ENCODE assay signal across 1 cellular context in genomic region chr6:50093116-50093937, GRCh38.
A peak's percentile ranks its signal among the peaks of the same experiment; 100 is the strongest.
TF ChIP-seq lines count a peak whose summit lies in the region.

No MANE protein-coding gene starts in this region.

TF ChIP-seq in HepG2, 621 proteins besides CTCF, POLR2A, EP300 and RAD21 (continued from another document and continues in another):
- TF ChIP-seq RORA (CRISPR knock-in tag; IDR thresholded peaks at IDR 0.05) (0 out of 2 replicates have a peak, but pooled peaks have one; percentile 75), ZBTB21 (CRISPR knock-in tag; IDR thresholded peaks at IDR 0.05) (peak; percentile 65; the same call in 1 of the 2 replicates), ZNF784 (CRISPR knock-in tag; IDR thresholded peaks at IDR 0.05; ENCODE audit: borderline replicate concordance) (0 out of 2 replicates have a peak, but pooled peaks have one; percentile 71), RAD51 (IDR thresholded peaks at IDR 0.05; ENCODE audit: borderline replicate concordance) (no peak), YY1 (IDR thresholded peaks at IDR 0.05; ENCODE audit: insufficient read depth, insufficient replicate concordance, low read depth, low read length) (peak; percentile 69), ZNF800 (CRISPR knock-in tag; IDR thresholded peaks at IDR 0.05) (0 out of 2 replicates have a peak, but pooled peaks have one; percentile 19), HNRNPUL1 (IDR thresholded peaks at IDR 0.05; ENCODE audit: low read depth, low read length) (peak; percentile 80; the same call in 1 of the 2 replicates), ZNF557 (CRISPR knock-in tag; IDR thresholded peaks at IDR 0.05) (no peak), DBP (CRISPR knock-in tag; IDR thresholded peaks at IDR 0.05; ENCODE audit: not compliant biosample characterization) (no peak), ZBTB3 (CRISPR knock-in tag; IDR thresholded peaks at IDR 0.05; ENCODE audit: borderline replicate concordance, low read depth) (no peak), RARG (CRISPR knock-in tag; IDR thresholded peaks at IDR 0.05; ENCODE audit: low read depth) (0 out of 2 replicates have a peak, but pooled peaks have one; percentile 39), BATF2 (CRISPR knock-in tag; IDR thresholded peaks at IDR 0.05) (no peak), ZNF574 (CRISPR knock-in tag; IDR thresholded peaks at IDR 0.05) (peak; percentile 41; the same call in 1 of the 2 replicates), PLRG1 (conservative IDR thresholded peaks at IDR 0.05) (no peak), ZNF577 (CRISPR knock-in tag; IDR thresholded peaks at IDR 0.05; ENCODE audit: borderline replicate concordance, low read depth) (no peak), MTA1 (CRISPR knock-in tag; IDR thresholded peaks at IDR 0.05; ENCODE audit: borderline replicate concordance) (no peak; the same call in 1 of the 2 replicates), PATZ1 (CRISPR knock-in tag; IDR thresholded peaks at IDR 0.05) (0 out of 2 replicates have a peak, but pooled peaks have one; percentile 11), BCL6 (CRISPR knock-in tag; IDR thresholded peaks at IDR 0.05) (peak; percentile 89), JUND (CRISPR knock-in tag; IDR thresholded peaks at IDR 0.05) (peak; percentile 33; the same call in 1 of the 2 replicates), HNRNPL (IDR thresholded peaks at IDR 0.05; ENCODE audit: low read depth, low read length) (no peak), CCAR2 (optimal IDR thresholded peaks at IDR 0.05; ENCODE audit: low read depth, low read length) (no peak), E2F1 (CRISPR knock-in tag; IDR thresholded peaks at IDR 0.05) (no peak), ZBTB38 (CRISPR knock-in tag; IDR thresholded peaks at IDR 0.05) (no peak), LCORL (IDR thresholded peaks at IDR 0.05) (no peak; the same call in 1 of the 2 replicates), LCORL (CRISPR knock-in tag; IDR thresholded peaks at IDR 0.05) (peak; percentile 72; the same call in 1 of the 2 replicates), MYC (CRISPR knock-in tag; IDR thresholded peaks at IDR 0.05; ENCODE audit: borderline replicate concordance) (no peak), RERE (CRISPR knock-in tag; IDR thresholded peaks at IDR 0.05; ENCODE audit: low read depth) (peak; percentile 86), RBM22 (optimal IDR thresholded peaks at IDR 0.05; ENCODE audit: low read length) (no peak), RXRA (CRISPR knock-in tag; IDR thresholded peaks at IDR 0.05) (no peak), SIX1 (CRISPR knock-in tag; IDR thresholded peaks at IDR 0.05; ENCODE audit: borderline replicate concordance) (peak; percentile 93), SOX6 (IDR thresholded peaks at IDR 0.05) (no peak), SOX6 (CRISPR knock-in tag; IDR thresholded peaks at IDR 0.05) (peak; percentile 96), CAMTA2 (CRISPR knock-in tag; IDR thresholded peaks at IDR 0.05; ENCODE audit: borderline replicate concordance) (no peak), ETS1 (CRISPR knock-in tag; IDR thresholded peaks at IDR 0.05) (no peak), ZNF333 (CRISPR knock-in tag; IDR thresholded peaks at IDR 0.05; ENCODE audit: borderline replicate concordance) (no peak), ZFP37 (CRISPR knock-in tag; IDR thresholded peaks at IDR 0.05; ENCODE audit: borderline replicate concordance) (no peak), ZNF143 (CRISPR knock-in tag; IDR thresholded peaks at IDR 0.05) (peak; percentile 85), PHF20 (CRISPR knock-in tag; IDR thresholded peaks at IDR 0.05) (no peak), PRPF4 (IDR thresholded peaks at IDR 0.05; ENCODE audit: low read depth, low read length, poor library complexity, severe bottlenecking) (no peak), REPIN1 (CRISPR knock-in tag; IDR thresholded peaks at IDR 0.05; ENCODE audit: borderline replicate concordance, low read depth) (peak; percentile 74; the same call in 1 of the 2 replicates), IKZF5 (CRISPR knock-in tag; IDR thresholded peaks at IDR 0.05) (peak; percentile 93), ZNF652 (CRISPR knock-in tag; IDR thresholded peaks at IDR 0.05; ENCODE audit: borderline replicate concordance, low read depth) (peak; percentile 41; the same call in 1 of the 2 replicates), MAX (IDR thresholded peaks at IDR 0.05) (peak; percentile 81)
